In the genomic region with DNA sequence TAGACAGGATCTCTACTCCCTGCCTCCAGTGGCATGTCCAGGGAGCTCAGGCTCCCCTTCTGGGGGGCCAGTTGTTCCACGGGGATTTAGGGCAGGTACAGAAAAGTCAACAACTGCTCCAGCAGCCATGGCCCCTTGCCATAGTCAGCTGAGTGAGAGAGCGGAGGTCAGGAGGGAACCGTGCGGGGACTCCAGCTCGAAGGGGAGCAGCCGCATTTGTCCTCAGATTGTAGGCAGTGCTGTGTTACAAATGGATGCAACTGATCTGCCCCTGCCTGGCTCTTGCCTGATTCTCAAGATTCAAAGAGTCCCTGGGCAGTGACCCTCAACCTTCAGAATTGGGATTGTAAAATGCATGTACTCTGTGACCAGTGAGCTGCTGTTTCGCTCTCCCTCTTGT, we compare ENCODE assay signal across 23 cellular contexts.
"Had no signal": no experiment of that assay in that cellular context is flagged by ENCODE, and none has a peak within 500 bp of the region (broad histone marks: within the 10 kb centered on the region; RNA-seq: fewer than 3 reads in every experiment).

No MANE protein-coding gene starts in this region.

- H3K4me3 Mint-ChIP-seq: activated naive CD8-positive, alpha-beta T cell; activated T-cell treated with anti-CD3 and anti-CD28 coated beads, Interleukin-2, amount 50 U/mL, for 4 hours; central memory CD8-positive, alpha-beta T cell; effector memory CD8-positive, alpha-beta T cell; immature natural killer cell; stimulated activated memory B cell treated with anti-CD40 and anti-IgM and Interleukin-4, amounts not matched to agents 10 μg/mL and 1 μg/mL and 100 μg/mL, for 72 hours had no signal

- H3K27ac ChIP-seq: breast epithelium, hepatocyte, sigmoid colon, thoracic aorta, upper lobe of left lung had no signal

- H3K79me2 ChIP-seq: hepatocyte had no signal

- ATAC-seq: activated T-cell treated with anti-CD3 and anti-CD28 coated beads, Interleukin-2, amount 50 U/mL, for 4 hours; effector memory CD8-positive, alpha-beta T cell; esophagus mucosa; stimulated activated memory B cell treated with anti-CD40 and anti-IgM and Interleukin-4, amounts not matched to agents 10 μg/mL and 1 μg/mL and 100 μg/mL, for 72 hours had no signal

- H3K4me1 ChIP-seq: breast epithelium had no signal

- FAIRE-seq: colon, endothelial cell of umbilical vein had no signal

- H2AFZ ChIP-seq: hepatocyte had no signal

- H3K9me3 ChIP-seq: breast epithelium, sigmoid colon, thoracic aorta, upper lobe of left lung had no signal

- DNase-seq: activated CD8-positive, alpha-beta memory T cell treated with anti-CD3 and anti-CD28 coated beads for 24 hours; activated CD8-positive, alpha-beta memory T cell treated with anti-CD3 and anti-CD28 coated beads, Interleukin-2, amount 50 U/mL, for 4 hours; activated naive CD4-positive, alpha-beta T cell; activated T-cell treated with anti-CD3 and anti-CD28 coated beads, Interleukin-2, amount 50 U/mL, for 4 hours; effector memory CD8-positive, alpha-beta T cell; foreskin melanocyte; immature natural killer cell; kidney glomerular epithelial cell; sigmoid colon; stimulated activated CD4-positive, alpha-beta T cell treated with anti-CD3 and anti-CD28 coated beads, Interleukin-15, amount 100 ng/mL, for 24 hours; T-helper 9 cell had no signal

- H3K4me3 ChIP-seq: breast epithelium, hepatocyte, sigmoid colon, smooth muscle cell, thoracic aorta, upper lobe of left lung had no signal

- H3K27me3 ChIP-seq: breast epithelium, hepatocyte, sigmoid colon, upper lobe of left lung had no signal

- H3K36me3 Mint-ChIP-seq: activated naive CD8-positive, alpha-beta T cell; immature natural killer cell; stimulated activated memory B cell treated with anti-CD40 and anti-IgM and Interleukin-4, amounts not matched to agents 10 μg/mL and 1 μg/mL and 100 μg/mL, for 72 hours had no signal

- H3K36me3 ChIP-seq: breast epithelium had no signal

- H3K9me3 Mint-ChIP-seq: activated T-cell treated with anti-CD3 and anti-CD28 coated beads, Interleukin-2, amount 50 U/mL, for 4 hours; activated T-helper 2 cell treated with anti-CD3 and anti-CD28 coated beads, Interferon-gamma antibody, Interleukin-2, Interleukin-4, amounts not matched to agents 10 μg/mL and 5 μg/mL and 100 μg/mL, durations not matched to agents 14 hours and 24 hours and 36 hours; central memory CD8-positive, alpha-beta T cell; effector memory CD8-positive, alpha-beta T cell; immature natural killer cell; stimulated activated memory B cell treated with anti-CD40 and anti-IgM and Interleukin-4, amounts not matched to agents 10 μg/mL and 1 μg/mL and 100 μg/mL, for 72 hours had no signal

- H3K4me1 Mint-ChIP-seq: central memory CD8-positive, alpha-beta T cell; immature natural killer cell had no signal

- H3K4me2 ChIP-seq: hepatocyte, smooth muscle cell had no signal

- H3K27ac Mint-ChIP-seq: activated naive CD8-positive, alpha-beta T cell; activated T-helper 2 cell treated with anti-CD3 and anti-CD28 coated beads, Interferon-gamma antibody, Interleukin-2, Interleukin-4, amounts not matched to agents 10 μg/mL and 5 μg/mL and 100 μg/mL, durations not matched to agents 14 hours and 24 hours and 36 hours; effector memory CD8-positive, alpha-beta T cell; immature natural killer cell; stimulated activated memory B cell treated with anti-CD40 and anti-IgM and Interleukin-4, amounts not matched to agents 10 μg/mL and 1 μg/mL and 100 μg/mL, for 72 hours had no signal
